ENCODE assay signal across 26 cellular contexts in genomic region chr22:48902983-48903650, GRCh38.
DNase-seq lines count a peak whose midpoint lies in the region; ATAC-seq, FAIRE-seq and TF ChIP-seq lines count a peak whose summit lies in the region.
"Had no signal": no experiment of that assay in that cellular context is flagged by ENCODE, and none has a peak within 500 bp of the region (broad histone marks: within the 10 kb centered on the region; RNA-seq: fewer than 3 reads in every experiment).

No MANE protein-coding gene starts in this region.

- H3K27ac ChIP-seq in HepG2 (ENCODE audit: extremely low read length, insufficient read depth, low read length) (no peak overlapping the region), right atrium auricular region (no peak overlapping the region)
- H3K27ac ChIP-seq: BLaER1 had no signal

- H3K4me3 Mint-ChIP-seq in osteocyte (ENCODE audit: unreplicated experiment): no peak overlapping the region
- H3K4me3 Mint-ChIP-seq: CD4-positive, CD25-positive, alpha-beta regulatory T cell had no signal

- H3K27me3 ChIP-seq in HepG2 (ENCODE audit: control insufficient read depth in 1 of 2, insufficient read depth in 2 of 2, low read length in 2 of 2): peaks cover 0 to 28% of the 10 kb centered on the region in 2 experiments; a peak in 3 of 5 replicates
- H3K27me3 ChIP-seq in right atrium auricular region: no peaks in the 10 kb centered on the region

- CTCF ChIA-PET in HepG2 (lab: Yijun Ruan, JAX; ENCODE audit: low intra/inter-chr PET ratio, low total read pairs): no interaction called here

- 37% methylated on average over 11 of the region's 25 CpGs for WGBS in HepG2 (ENCODE audit: low lambda C conversion rate)

- H3K4me3 ChIP-seq in HepG2 (replicated peaks in 1 of 3; ENCODE audit: insufficient read depth in 1 of 3, low read depth in 2 of 3, low read length in 3 of 3): no peak overlapping the region
- H3K4me3 ChIP-seq in right atrium auricular region: no peak overlapping the region
- H3K4me3 ChIP-seq: BLaER1, K562 had no signal

- no peak; the same call in 2 of the 3 replicates for ATAC-seq in HepG2
- ATAC-seq in GM19328 (IDR thresholded peaks at IDR 0.05; ENCODE audit: unreplicated experiment): no peak
- ATAC-seq: K562 had no signal

- TF ChIP-seq CTCF in HepG2 (CRISPR knock-in tag; IDR thresholded peaks at IDR 0.05) (no peak), osteocyte (IDR thresholded peaks at IDR 0.05) (no peak), right atrium auricular region (IDR thresholded peaks at IDR 0.05) (no peak)

- in situ Hi-C loops in HepG2 (cut with HindIII; ENCODE audit: extremely low pct_ligation_motif_present, low pct_unique_long_range_greater_than_20kb): no loop called here

- no peaks in the 10 kb centered on the region for H3K9me3 Mint-ChIP-seq in osteocyte (ENCODE audit: unreplicated experiment)

- no TSS peak for BruUV-seq in HepG2 (replicated peaks; lab: Mats Ljungman, UMichigan)

- H2AFZ ChIP-seq in HepG2 (ENCODE audit: low read length): no peak overlapping the region

- no peaks in the 10 kb centered on the region for H3K4me1 Mint-ChIP-seq in osteocyte (ENCODE audit: unreplicated experiment)
- H3K4me1 Mint-ChIP-seq: CD4-positive, CD25-positive, alpha-beta regulatory T cell had no signal

- no peak for FAIRE-seq in HepG2 (lab: Jason Lieb, UNC)
- FAIRE-seq: A204.1, D721Med, GM19239, H54, K562, RCC 7860 had no signal

- H3K9me3 ChIP-seq in HepG2 (ENCODE audit: low read length): no peaks in the 10 kb centered on the region
- H3K9me3 ChIP-seq in right atrium auricular region: no peaks in the 10 kb centered on the region
- H3K9me3 ChIP-seq: BLaER1 had no signal

- peaks cover 6% of the 10 kb centered on the region for H3K27me3 Mint-ChIP-seq in osteocyte (ENCODE audit: unreplicated experiment)
- H3K27me3 Mint-ChIP-seq: CD4-positive, CD25-positive, alpha-beta regulatory T cell had no signal

- POLR2A ChIA-PET in HepG2 (lab: Yijun Ruan, JAX): no interaction called here

- TF ChIP-seq RAD21 in HepG2 (CRISPR knock-in tag; IDR thresholded peaks at IDR 0.05): no peak

- no peak overlapping the region for H3K27ac Mint-ChIP-seq in osteocyte (ENCODE audit: unreplicated experiment)
- H3K27ac Mint-ChIP-seq: CD4-positive, CD25-positive, alpha-beta regulatory T cell had no signal

- no peak overlapping the region for H3K4me2 ChIP-seq in HepG2 (ENCODE audit: low read depth, low read length)
- H3K4me2 ChIP-seq: BLaER1 had no signal

- no peaks in the 10 kb centered on the region for H4K20me1 ChIP-seq in HepG2 (ENCODE audit: insufficient read depth, low read length)

- H3K36me3 ChIP-seq in HepG2 (replicated peaks in 1 of 2; ENCODE audit: control insufficient read depth in 1 of 2, insufficient read depth in 2 of 2, low read length in 2 of 2) (no peaks in the 10 kb centered on the region), right atrium auricular region (no peaks in the 10 kb centered on the region)
- H3K36me3 ChIP-seq: BLaER1 had no signal

- TF ChIP-seq EP300 in HepG2 (IDR thresholded peaks at IDR 0.05; ENCODE audit: low read depth in 2 of 2, low read length in 2 of 2) (no peak), HepG2 (CRISPR knock-in tag; IDR thresholded peaks at IDR 0.05; ENCODE audit: borderline replicate concordance) (no peak)

- TF ChIP-seq POLR2A in HepG2 (IDR thresholded peaks at IDR 0.05; ENCODE audit: insufficient read depth in 1 of 2, low read depth in 2 of 2, low read length in 2 of 2): no peak

- H3K4me1 ChIP-seq in HepG2 (ENCODE audit: insufficient read depth, low read length) (peaks cover 9% of the 10 kb centered on the region), right atrium auricular region (no peaks in the 10 kb centered on the region)
- H3K4me1 ChIP-seq: BLaER1 had no signal

- H3K36me3 Mint-ChIP-seq in osteocyte (ENCODE audit: unreplicated experiment): no peaks in the 10 kb centered on the region
- H3K36me3 Mint-ChIP-seq: CD4-positive, CD25-positive, alpha-beta regulatory T cell had no signal

- intact Hi-C loops in HepG2 (cut with micrococcal nuclease; ENCODE audit: unreplicated experiment): no loop called here

- no peaks in the 10 kb centered on the region for H3K79me2 ChIP-seq in HepG2 (ENCODE audit: insufficient read depth, low read length)

- peak; percentile 8 for DNase-seq in activated naive CD4-positive, alpha-beta T cell treated with anti-CD3 and anti-CD28 coated beads, Interleukin-2, amount 50 U/mL, for 16 hours
- no peak for DNase-seq in activated naive CD4-positive, alpha-beta T cell treated with Interleukin-2 at 50 U/mL for 16 hours
- DNase-seq in HepG2 (ENCODE audit: low spot score): no peak
- peak; percentile 68 for DNase-seq in osteocyte (ENCODE audit: extremely low spot score, unreplicated experiment)
- DNase-seq in ureter (ENCODE audit: low spot score): peak; percentile 32
- DNase-seq in NCI-H2196 (lab: John Stamatoyannopoulos, UW; ENCODE audit: unreplicated experiment): no peak
- no peak for DNase-seq in right atrium auricular region (ENCODE audit: low spot score)
- DNase-seq: CD4-positive, CD25-positive, alpha-beta regulatory T cell; Kasumi-1; MV-4-11; NCI-H1105; NCI-H1436 treated with DMSO at 0.1 percent for 48 hours; NCI-H187 treated with DMSO at 0.1 percent for 48 hours; NCI-H2171 treated with DMSO at 0.1 percent for 48 hours; NCI-H446; NCI-H524 treated with DMSO at 0.1 percent for 48 hours; NCI-H774; SIG-M5 had no signal

- no peak overlapping the region for H3K9ac ChIP-seq in HepG2 (ENCODE audit: insufficient read depth, low read depth, low read length)
- H3K9ac ChIP-seq: BLaER1 had no signal

TF ChIP-seq in HepG2, 621 proteins besides CTCF, POLR2A, EP300 and RAD21 (continues in another document):
- no peak for TF ChIP-seq SOX6 (IDR thresholded peaks at IDR 0.05)
- peak; percentile 22; the same call in 1 of the 2 replicates for TF ChIP-seq SOX6 (CRISPR knock-in tag; IDR thresholded peaks at IDR 0.05)
- no peak for TF ChIP-seq USF2 (IDR thresholded peaks at IDR 0.05; ENCODE audit: low read depth, low read length)
- TF ChIP-seq USF2 (CRISPR knock-in tag; IDR thresholded peaks at IDR 0.05; ENCODE audit: borderline replicate concordance): no peak
- TF ChIP-seq TEAD3 (CRISPR knock-in tag; optimal IDR thresholded peaks at IDR 0.05; ENCODE audit: borderline replicate concordance): no peak
- peak; percentile 45; the same call in 1 of the 2 replicates for TF ChIP-seq MAX (IDR thresholded peaks at IDR 0.05)
- TF ChIP-seq ZBED4 (CRISPR knock-in tag; IDR thresholded peaks at IDR 0.05; ENCODE audit: borderline replicate concordance): no peak
- no peak for TF ChIP-seq GABPB1 (CRISPR knock-in tag; IDR thresholded peaks at IDR 0.05)
- TF ChIP-seq ZNF34 (CRISPR knock-in tag; IDR thresholded peaks at IDR 0.05; ENCODE audit: borderline replicate concordance): no peak
- no peak for TF ChIP-seq NFKBIZ (CRISPR knock-in tag; IDR thresholded peaks at IDR 0.05)
- no peak for TF ChIP-seq ZNF629 (CRISPR knock-in tag; conservative IDR thresholded peaks at IDR 0.05)

Comparison
In these comparisons a context has a peak if more than half of its experiments do, and no peak if none do; other contexts are left out.
1. DNase-seq: peak in activated naive CD4-positive, alpha-beta T cell treated with anti-CD3 and anti-CD28 coated beads, Interleukin-2, amount 50 U/mL, for 16 hours (single experiment), osteocyte (single experiment) and ureter (single experiment); none in activated naive CD4-positive, alpha-beta T cell treated with Interleukin-2 at 50 U/mL for 16 hours (single experiment), HepG2 (single experiment), NCI-H2196 (single experiment) and right atrium auricular region (single experiment).